Comparison of ENCODE assay signal across 14 cellular contexts in genomic region chr4:2432991-2433530, GRCh38. TPM values are rescaled to one million over a fixed set of nuclear protein-coding genes. Genes with fewer than 3 reads are reported as not detected.
DNase-seq lines count a peak whose midpoint lies in the region; ATAC-seq and TF ChIP-seq lines count a peak whose summit lies in the region.
"Had no signal": no experiment of that assay in that cellular context is flagged by ENCODE, and none has a peak within 500 bp of the region (broad histone marks: within the 10 kb centered on the region; RNA-seq: fewer than 3 reads in every experiment).

No MANE protein-coding gene starts in this region.

- peaks cover 0 to 5% (median 0%) of the 10 kb centered on the region in 5 donors for H3K27me3 Mint-ChIP-seq in naive thymus-derived CD4-positive, alpha-beta T cell

- TF ChIP-seq CTCF in fibroblast of lung (conservative IDR thresholded peaks at IDR 0.05 in 1 of 2, IDR thresholded peaks at IDR 0.05 in 1 of 2; ENCODE audit: low read depth in 1 of 2, low read length in 2 of 2): no peak

- peak; percentile 36 for DNase-seq in Caki2 (ENCODE audit: low read depth)
- peak; percentile 77 for DNase-seq in RPMI7951 (ENCODE audit: low read depth)
- DNase-seq in fibroblast of lung (ENCODE audit: low read depth in 2 of 2): peak; percentile 34 to 76
- DNase-seq in naive thymus-derived CD4-positive, alpha-beta T cell: no peak
- DNase-seq in T-helper 1 cell: no peak
- no peak for DNase-seq in HPDE6-E6E7 (ENCODE audit: extremely low spot score)
- no peak for DNase-seq in GM19240 (ENCODE audit: insufficient read length, low spot score)
- DNase-seq: kidney glomerular epithelial cell, NCI-H1417, thyroid gland had no signal

- H2AFZ ChIP-seq in fibroblast of lung (ENCODE audit: low read length): no peak overlapping the region

- POLR2A ChIA-PET in naive thymus-derived CD4-positive, alpha-beta T cell (lab: Charles Lee): no interaction called here

- H3K4me1 Mint-ChIP-seq in naive thymus-derived CD4-positive, alpha-beta T cell: peaks cover 0 to 1% (median 0%) of the 10 kb centered on the region in 7 donors

- in situ Hi-C loops in Caki2 (cut with HindIII; ENCODE audit: low pct_unique_long_range_greater_than_20kb, low sequenced_read_pairs): no loop called here

- intact Hi-C loops in naive thymus-derived CD4-positive, alpha-beta T cell (cut with micrococcal nuclease): no loop called here

- H3K9ac ChIP-seq in fibroblast of lung (ENCODE audit: insufficient read depth, low read length): no peak overlapping the region
- H3K9ac ChIP-seq: BLaER1 had no signal

- H3K4me3 Mint-ChIP-seq in naive thymus-derived CD4-positive, alpha-beta T cell: no peak overlapping the region

- H3K9me3 Mint-ChIP-seq in naive thymus-derived CD4-positive, alpha-beta T cell: no peaks in the 10 kb centered on the region

- no peaks in the 10 kb centered on the region for H4K20me1 ChIP-seq in fibroblast of lung (ENCODE audit: control insufficient read depth, extremely low read depth, insufficient read depth, low read length)

- no peaks in the 10 kb centered on the region for H3K36me3 Mint-ChIP-seq in naive thymus-derived CD4-positive, alpha-beta T cell

- H3K4me1 ChIP-seq in fibroblast of lung (ENCODE audit: control insufficient read depth, extremely low read depth, insufficient read depth, low read length): no peaks in the 10 kb centered on the region
- H3K4me1 ChIP-seq in naive thymus-derived CD4-positive, alpha-beta T cell (ENCODE audit: control insufficient read depth in 2 of 2, insufficient read depth in 2 of 2, low read length in 2 of 2): no peaks in the 10 kb centered on the region
- H3K4me1 ChIP-seq: thyroid gland had no signal

- H3K27me3 ChIP-seq in fibroblast of lung (ENCODE audit: control insufficient read depth, insufficient read depth, low read length): no peaks in the 10 kb centered on the region
- H3K27me3 ChIP-seq in naive thymus-derived CD4-positive, alpha-beta T cell (ENCODE audit: control insufficient read depth in 2 of 2, insufficient read depth in 2 of 2, low read length in 2 of 2): no peaks in the 10 kb centered on the region
- H3K27me3 ChIP-seq: BLaER1, pancreas, thyroid gland had no signal

- no peaks in the 10 kb centered on the region for H3K36me3 ChIP-seq in fibroblast of lung (ENCODE audit: control insufficient read depth, insufficient read depth, low read length)
- no peaks in the 10 kb centered on the region for H3K36me3 ChIP-seq in naive thymus-derived CD4-positive, alpha-beta T cell (ENCODE audit: control insufficient read depth in 2 of 3, insufficient read depth in 3 of 3, low read length in 3 of 3)
- H3K36me3 ChIP-seq: BLaER1, pancreas, thyroid gland had no signal

- H3K79me2 ChIP-seq in fibroblast of lung (ENCODE audit: control insufficient read depth, insufficient read depth, low read length): no peaks in the 10 kb centered on the region

- H3K4me2 ChIP-seq in fibroblast of lung (ENCODE audit: extremely low read depth, insufficient read depth, low read length): no peak overlapping the region
- H3K4me2 ChIP-seq: BLaER1 had no signal

- CTCF ChIA-PET in naive thymus-derived CD4-positive, alpha-beta T cell (lab: Charles Lee): no interaction called here

- peak; percentile 57 for ATAC-seq in naive thymus-derived CD4-positive, alpha-beta T cell
- no peak for ATAC-seq in HG02763 (IDR thresholded peaks at IDR 0.05; ENCODE audit: unreplicated experiment)
- ATAC-seq: pancreas had no signal

- no peak overlapping the region for H3K27ac ChIP-seq in fibroblast of lung (ENCODE audit: insufficient read depth, low read length)
- H3K27ac ChIP-seq in naive thymus-derived CD4-positive, alpha-beta T cell (ENCODE audit: low read depth, low read length): no peak overlapping the region
- H3K27ac ChIP-seq: BLaER1, pancreas, thyroid gland had no signal

- no peaks in the 10 kb centered on the region for H3K9me3 ChIP-seq in fibroblast of lung (ENCODE audit: control insufficient read depth, insufficient read depth, low read depth, low read length)
- no peaks in the 10 kb centered on the region for H3K9me3 ChIP-seq in naive thymus-derived CD4-positive, alpha-beta T cell (ENCODE audit: control insufficient read depth in 2 of 3, low read length in 3 of 3)
- H3K9me3 ChIP-seq: BLaER1, pancreas, thyroid gland had no signal

- H3K4me3 ChIP-seq in fibroblast of lung (replicated peaks in 1 of 4; ENCODE audit: control extremely low read depth in 1 of 4, insufficient read depth in 1 of 4, low read depth in 3 of 4, low read length in 4 of 4): no peak overlapping the region
- H3K4me3 ChIP-seq in naive thymus-derived CD4-positive, alpha-beta T cell (ENCODE audit: low read length): no peak overlapping the region
- H3K4me3 ChIP-seq: BLaER1, pancreas, thyroid gland had no signal

- no peak overlapping the region for H3K27ac Mint-ChIP-seq in naive thymus-derived CD4-positive, alpha-beta T cell

RNA-seq across cellular contexts. Expression of gene CFAP99, which starts 14.3 kb away (rescaled TPM):
- total RNA-seq in Caki2 (2014; rRNA removed; shearing (Covaris generic); ENCODE audit: low replicate concordance): not detected in 2 replicates
- total RNA-seq in RPMI7951 (2014; rRNA removed; shearing (Covaris generic)): 0.96 TPM in 1 of 2 replicates, not detected in the other
- total RNA-seq in fibroblast of lung: under 0.01 TPM in 1 of 2 replicates, not detected in the other
- not detected in 2 replicates for polyA plus RNA-seq in fibroblast of lung
- not detected in 2 replicates for polyA plus RNA-seq in fibroblast of lung (2012)
- polyA minus RNA-seq in fibroblast of lung (ENCODE audit: low replicate concordance): 0.15 TPM in 1 of 2 replicates, not detected in the other
- total RNA-seq in naive thymus-derived CD4-positive, alpha-beta T cell: under 1 TPM in 2 of 5 experiments, not detected in 3; 0.12 to 0.27 TPM
- polyA plus RNA-seq in naive thymus-derived CD4-positive, alpha-beta T cell: not detected
- total RNA-seq: T-helper 2 cell treated with Interferon-gamma antibody and Interleukin-4, amounts not matched to agents 100 ng/mL and 5 ng/mL, for 36 hours had no signal

RNA-seq across cellular contexts. Expression of gene ZFYVE28, which starts 14.6 kb away (rescaled TPM):
- total RNA-seq in Caki2 (2014; rRNA removed; shearing (Covaris generic); ENCODE audit: low replicate concordance): 0.43 and 0.91 TPM in 2 replicates
- 4.2 and 8.0 TPM in 2 replicates for total RNA-seq in RPMI7951 (2014; rRNA removed; shearing (Covaris generic))
- total RNA-seq in fibroblast of lung: 8.2 and 11.6 TPM in 2 replicates
- polyA plus RNA-seq in fibroblast of lung: 2.4 and 5.0 TPM in 2 replicates
- 2.6 and 7.2 TPM in 2 replicates for polyA plus RNA-seq in fibroblast of lung (2012)
- polyA minus RNA-seq in fibroblast of lung (ENCODE audit: low replicate concordance): 2.7 and 6.6 TPM in 2 replicates
- total RNA-seq in naive thymus-derived CD4-positive, alpha-beta T cell: 10 to 100 TPM; 15.2 to 26.5 (median 16.1) TPM
- 1 to 10 TPM; 6.1 to 7.4 TPM for polyA plus RNA-seq in naive thymus-derived CD4-positive, alpha-beta T cell

RNA-seq across cellular contexts. Expression of gene RNF4, which starts 35.8 kb away (rescaled TPM):
- 53.0 and 72.8 TPM in 2 replicates for total RNA-seq in Caki2 (2014; rRNA removed; shearing (Covaris generic); ENCODE audit: low replicate concordance)
- total RNA-seq in RPMI7951 (2014; rRNA removed; shearing (Covaris generic)): 42.4 and 58.2 TPM in 2 replicates
- total RNA-seq in fibroblast of lung: 32.4 and 45.6 TPM in 2 replicates
- 72.4 and 89.4 TPM in 2 replicates for polyA plus RNA-seq in fibroblast of lung
- polyA plus RNA-seq in fibroblast of lung (2012): 40.4 and 41.9 TPM in 2 replicates
- polyA minus RNA-seq in fibroblast of lung (ENCODE audit: low replicate concordance): 62.6 and 100 TPM in 2 replicates
- total RNA-seq in naive thymus-derived CD4-positive, alpha-beta T cell: 100 to 1,000 TPM in 1 of 5 experiments, 10 to 100 TPM in 4; 80.7 to 101 (median 91.8) TPM
- 10 to 100 TPM; 69.4 to 96.8 TPM for polyA plus RNA-seq in naive thymus-derived CD4-positive, alpha-beta T cell

Comparison
In these comparisons a context has a peak if more than half of its experiments do, and no peak if none do; other contexts are left out.
1. DNase-seq: peak in Caki2 (single experiment), RPMI7951 (single experiment) and fibroblast of lung (2 of 2); none in naive thymus-derived CD4-positive, alpha-beta T cell (0 of 9), T-helper 1 cell (0 of 5), HPDE6-E6E7 (single experiment) and GM19240 (single experiment).